In genomic region chr16:30194177-30194925, GRCh38 we compare ENCODE assay signal across 6 cellular contexts. TPM values are rescaled to one million over a fixed set of nuclear protein-coding genes. Genes with fewer than 3 reads are reported as not detected.
DNase-seq lines count a peak whose midpoint lies in the region; ATAC-seq and TF ChIP-seq lines count a peak whose summit lies in the region.
"Not testable (repeated sequence)": the region's sequence is repeated elsewhere in the genome, so short reads cannot be mapped to it uniquely, and the experiment has no call there.

No MANE protein-coding gene starts in this region.

- not testable (repeated sequence) for H3K27ac Mint-ChIP-seq in chondrocyte (ENCODE audit: unreplicated experiment)

- not testable (repeated sequence) for TF ChIP-seq CTCF in OCI-LY1 (IDR thresholded peaks at IDR 0.05; ENCODE audit: low read length); chondrocyte (IDR thresholded peaks at IDR 0.05); lung (IDR thresholded peaks at IDR 0.05; ENCODE audit: control extremely low read depth, extremely low read depth); tibial artery (IDR thresholded peaks at IDR 0.05)

- not testable (repeated sequence) for H3K9ac ChIP-seq in OCI-LY1 (ENCODE audit: low read length)

- not testable (repeated sequence) for H3F3A ChIP-seq in OCI-LY1 (ENCODE audit: insufficient read depth, low read length)

- not testable (repeated sequence) for H3K79me2 ChIP-seq in OCI-LY1 (ENCODE audit: insufficient read depth, low read length)

- H4K20me1 ChIP-seq in OCI-LY1 (ENCODE audit: insufficient read depth, low read length) = not testable (repeated sequence)

- H3K4me2 ChIP-seq in OCI-LY1 (ENCODE audit: low read length) = peak overlapping the region; percentile 46; the same call in 1 of the 2 replicates

- not testable (repeated sequence) for H3K4me3 Mint-ChIP-seq in chondrocyte (ENCODE audit: unreplicated experiment)

- not testable (repeated sequence) for H3K4me1 Mint-ChIP-seq in chondrocyte (ENCODE audit: low read depth)

- peak; percentile 55 for ATAC-seq in GM18909 (IDR thresholded peaks at IDR 0.05; ENCODE audit: poor library complexity, unreplicated experiment)
- ATAC-seq in HG02870 (IDR thresholded peaks at IDR 0.05; ENCODE audit: unreplicated experiment) = peak; percentile 67
- ATAC-seq in lung (ENCODE audit: insufficient read depth, low FRiP score) = peak; percentile 84

- not testable (repeated sequence) for H3K9me3 ChIP-seq in OCI-LY1 (ENCODE audit: low read length); lung (ENCODE audit: control insufficient read depth in 2 of 2, insufficient read depth in 1 of 2, low read length in 1 of 2); tibial artery

- DNase-seq in chondrocyte (ENCODE audit: low spot score) (peak; percentile 59), lung (ENCODE audit: low spot score) (peak; percentile 28), tibial artery (peak in 1 of 2 donors; percentile 69)

- H3K36me3 Mint-ChIP-seq in chondrocyte (ENCODE audit: low read depth) = not testable (repeated sequence)

- not testable (repeated sequence) for H3K27me3 Mint-ChIP-seq in chondrocyte (ENCODE audit: low read depth)

- not testable (repeated sequence) for H3K4me1 ChIP-seq in OCI-LY1 (ENCODE audit: insufficient read depth, low read length, severe bottlenecking); lung (ENCODE audit: control insufficient read depth in 2 of 2, insufficient read depth in 2 of 2, low read length in 2 of 2); tibial artery

- WGBS in lung, 2 donors = 3 to 4% methylated on average over 16 to 18 of the region's 60 CpGs

- H2AFZ ChIP-seq in OCI-LY1 (ENCODE audit: low read length) = not testable (repeated sequence)

- H3K36me3 ChIP-seq in OCI-LY1 (ENCODE audit: insufficient read depth, low read length); lung (ENCODE audit: control insufficient read depth in 2 of 2, insufficient read depth in 2 of 2, low read length in 2 of 2); tibial artery: not testable (repeated sequence)

- H3K9me2 ChIP-seq in OCI-LY1 (ENCODE audit: low read depth, low read length) = not testable (repeated sequence)

- H3K27me3 ChIP-seq in OCI-LY1 (ENCODE audit: insufficient read depth, low read length); lung (ENCODE audit: control insufficient read depth, insufficient read depth); tibial artery: not testable (repeated sequence)

- H3K4me3 ChIP-seq in OCI-LY1 (ENCODE audit: low read depth, low read length, poor library complexity, severe bottlenecking) = peak overlapping the region; percentile 54
- H3K4me3 ChIP-seq in lung = not testable (repeated sequence)
- H3K4me3 ChIP-seq in tibial artery = peak overlapping the region; percentile 51 to 52

- intact Hi-C loops in tibial artery (cut with DNase I; ENCODE audit: low total_unique reads) = not testable (repeated sequence)

- H3K9me3 Mint-ChIP-seq in chondrocyte (ENCODE audit: low read depth) = not testable (repeated sequence)

- not testable (repeated sequence) for H3K27ac ChIP-seq in OCI-LY1 (ENCODE audit: low read depth, low read length, poor library complexity, severe bottlenecking)
- H3K27ac ChIP-seq in lung (ENCODE audit: low read depth in 1 of 2, low read length in 1 of 2) (peak overlapping the region in 1 of 2 donors; percentile 29), tibial artery (peak overlapping the region in 1 of 2 donors; percentile 60)

RNA-seq across cellular contexts. Expression of gene SLX1A, which starts 0.7 kb away (rescaled TPM):
- total RNA-seq in chondrocyte = 16.1 to 44.4 TPM (median 36.9 TPM) in 3 replicates
- 10 to 100 TPM; 24.0 to 96.0 TPM for total RNA-seq in lung
- polyA plus RNA-seq in lung = 10 to 100 TPM; 63.4 to 86.8 TPM

RNA-seq across cellular contexts. Expression of gene BOLA2B, which starts 0.9 kb away (rescaled TPM):
- 86.5 to 101 TPM (median 97.5 TPM) in 3 replicates for total RNA-seq in chondrocyte
- total RNA-seq in lung = 100 to 1,000 TPM in 1 of 2 donors, 1 to 10 TPM in 1; 9.8 to 111 TPM
- polyA plus RNA-seq in lung = 100 to 1,000 TPM; 253 to 320 TPM

RNA-seq across cellular contexts. Expression of gene SULT1A3, which starts 4.7 kb away (rescaled TPM):
- total RNA-seq in chondrocyte = 14.1 to 16.6 TPM (median 14.7 TPM) in 3 replicates
- total RNA-seq in lung = 10 to 100 TPM; 16.3 to 22.4 TPM
- 10 to 100 TPM in 1 of 2 donors, 1 to 10 TPM in 1; 8.3 to 32.8 TPM for polyA plus RNA-seq in lung

RNA-seq across cellular contexts. Expression of gene CORO1A, which starts 10.9 kb away (rescaled TPM):
- total RNA-seq in chondrocyte (2.2 to 3.0 TPM (median 2.9 TPM) in 3 replicates), lung (100 to 1,000 TPM in 1 of 2 donors, 10 to 100 TPM in 1; 47.7 to 143 TPM)
- polyA plus RNA-seq in lung = 100 to 1,000 TPM in 1 of 2 donors, 10 to 100 TPM in 1; 41.8 to 419 TPM

RNA-seq across cellular contexts. Expression of gene NPIPB13, which starts 53.9 kb away (rescaled TPM):
- total RNA-seq in chondrocyte = 5.6 to 9.9 TPM (median 9.8 TPM) in 3 replicates
- 10 to 100 TPM in 1 of 2 donors, 1 to 10 TPM in 1; 8.4 to 22.9 TPM for total RNA-seq in lung
- 1 to 10 TPM; 3.5 to 4.7 TPM for polyA plus RNA-seq in lung
